Comparison of ENCODE assay signal across 11 cellular contexts in the genomic region with DNA sequence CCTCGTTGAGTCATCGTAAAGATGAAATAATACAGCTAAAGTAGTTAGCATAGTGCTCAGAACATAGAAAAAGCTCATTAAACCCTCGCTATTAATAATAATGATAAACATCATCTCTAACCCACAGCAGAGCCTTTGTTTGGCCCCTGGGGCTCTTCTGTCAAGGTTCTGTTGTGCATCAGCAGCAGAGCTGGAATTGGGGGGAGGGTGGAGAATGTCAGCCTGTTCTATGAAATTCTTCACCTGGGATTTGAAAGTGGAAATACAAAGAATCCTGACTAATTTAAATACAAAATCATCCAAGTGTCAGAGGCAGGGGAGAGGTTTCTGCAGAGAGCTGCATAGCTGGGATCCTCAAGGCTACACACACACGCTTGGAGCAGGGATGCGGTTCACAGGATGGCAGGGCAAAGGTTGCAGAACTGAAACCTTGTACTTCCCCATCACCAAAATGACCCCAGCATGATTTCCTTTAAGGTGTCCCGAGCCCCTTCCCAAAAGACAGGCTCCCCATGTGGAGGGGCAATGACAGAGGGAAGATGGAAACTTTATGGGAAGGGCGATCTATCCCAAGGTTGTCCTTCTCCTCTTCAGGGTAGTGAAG.
DNase-seq lines count a peak whose midpoint lies in the region; ATAC-seq and TF ChIP-seq lines count a peak whose summit lies in the region.
"Had no signal": no experiment of that assay in that cellular context is flagged by ENCODE, and none has a peak within 500 bp of the region (broad histone marks: within the 10 kb centered on the region; RNA-seq: fewer than 3 reads in every experiment).

No MANE protein-coding gene starts in this region.

- peak overlapping the region; percentile 58 for H3K27ac ChIP-seq in CD8-positive, alpha-beta T cell (ENCODE audit: low read depth, low read length)
- no peak overlapping the region for H3K27ac ChIP-seq in MM.1S (ENCODE audit: low read length)
- H3K27ac ChIP-seq in adrenal gland = no peak overlapping the region
- H3K27ac ChIP-seq: epithelial cell of prostate, KMS-11, SJCRH30 had no signal

- no peak overlapping the region for H2AFZ ChIP-seq in MM.1S (ENCODE audit: low read length)

- peaks cover 86% of the 10 kb centered on the region for H3K36me3 Mint-ChIP-seq in CD8-positive, alpha-beta T cell
- H3K36me3 Mint-ChIP-seq in activated B cell treated with CpG ODN at 0.5 μM for 24 hours (ENCODE audit: low read depth) (no peaks in the 10 kb centered on the region), naive B cell (no peaks in the 10 kb centered on the region)

- intact Hi-C loops in CD8-positive, alpha-beta T cell (cut with DNase I, micrococcal nuclease) = loop anchor here (5.0 to 10.0 kb wide), 2 partner anchors 35 to 292 kb away; no protein-coding TSS in a partner anchor
- intact Hi-C loops in activated B cell treated with CpG ODN at 0.5 μM for 24 hours (cut with micrococcal nuclease) = loop anchor here (1.0 to 2.0 kb wide), 3 partner anchors 8 to 39 kb away; no protein-coding TSS in a partner anchor
- intact Hi-C loops in adrenal gland (cut with DNase I) = no loop called here

- H3K79me2 ChIP-seq in MM.1S (ENCODE audit: low read length) = no peaks in the 10 kb centered on the region

- peak overlapping the region; percentile 86 for H3K4me3 Mint-ChIP-seq in CD8-positive, alpha-beta T cell
- H3K4me3 Mint-ChIP-seq in activated B cell treated with CpG ODN at 0.5 μM for 24 hours = peak overlapping the region; percentile 38
- H3K4me3 Mint-ChIP-seq in naive B cell = peak overlapping the region in 7 of 8 donors; percentile 26 to 76 (median 42)

- H3K4me1 ChIP-seq in BE2C = peaks cover 52% of the 10 kb centered on the region
- H3K4me1 ChIP-seq in CD8-positive, alpha-beta T cell (ENCODE audit: insufficient read depth, low read length) = peaks cover 95% of the 10 kb centered on the region
- peaks cover 6% of the 10 kb centered on the region for H3K4me1 ChIP-seq in MM.1S (ENCODE audit: low read length)
- peaks cover 0 to 13% of the 10 kb centered on the region in 2 donors for H3K4me1 ChIP-seq in adrenal gland (replicated peaks in 1 of 2)

- no peaks in the 10 kb centered on the region for H3K9me3 ChIP-seq in BE2C
- no peaks in the 10 kb centered on the region for H3K9me3 ChIP-seq in CD8-positive, alpha-beta T cell (ENCODE audit: low read length)
- no peaks in the 10 kb centered on the region for H3K9me3 ChIP-seq in MM.1S (replicated peaks; ENCODE audit: insufficient read depth, low read length)
- H3K9me3 ChIP-seq in adrenal gland (replicated peaks in 1 of 3) = no peaks in the 10 kb centered on the region
- H3K9me3 ChIP-seq: SJCRH30 had no signal

- no peaks in the 10 kb centered on the region for H3K9me2 ChIP-seq in MM.1S (replicated peaks; ENCODE audit: insufficient read depth, low read length)

- TF ChIP-seq CTCF in BE2C (IDR thresholded peaks at IDR 0.05; ENCODE audit: low read depth, low read length) (no peak), activated B cell treated with CpG ODN at 0.5 μM for 24 hours (IDR thresholded peaks at IDR 0.05) (no peak), MM.1S (IDR thresholded peaks at IDR 0.05; ENCODE audit: low read length) (no peak), adrenal gland (IDR thresholded peaks at IDR 0.05) (no peak)
- no peak for TF ChIP-seq CTCF in CD8-positive, alpha-beta T cell (IDR thresholded peaks at IDR 0.05)

- no peaks in the 10 kb centered on the region for H3K36me3 ChIP-seq in BE2C
- peaks cover 32% of the 10 kb centered on the region for H3K36me3 ChIP-seq in CD8-positive, alpha-beta T cell (ENCODE audit: insufficient read depth, low read length)
- H3K36me3 ChIP-seq in MM.1S (replicated peaks; ENCODE audit: insufficient read depth, low read length) = no peaks in the 10 kb centered on the region
- no peaks in the 10 kb centered on the region for H3K36me3 ChIP-seq in adrenal gland (replicated peaks in 1 of 2)

- no peaks in the 10 kb centered on the region for H3K27me3 Mint-ChIP-seq in CD8-positive, alpha-beta T cell (ENCODE audit: low read depth)
- H3K27me3 Mint-ChIP-seq in activated B cell treated with CpG ODN at 0.5 μM for 24 hours (no peaks in the 10 kb centered on the region), naive B cell (no peaks in the 10 kb centered on the region)

- POLR2A ChIA-PET in CD8-positive, alpha-beta T cell (lab: Charles Lee) = interaction anchor here (0.7 to 26.7 kb wide), 14 partner anchors 7 to 663 kb away, joined by 3 to 472 read pairs (median 12); no protein-coding TSS in a partner anchor
- POLR2A ChIA-PET in activated B cell treated with CpG ODN at 0.5 μM for 24 hours (lab: Charles Lee) = interaction anchor here (0.5 to 7.7 kb wide), 16 partner anchors 8 to 490 kb away, joined by 3 to 59 read pairs (median 4); no protein-coding TSS in a partner anchor

- H3K27me3 ChIP-seq in BE2C (no peaks in the 10 kb centered on the region), MM.1S (replicated peaks; ENCODE audit: insufficient read depth, low read length) (no peaks in the 10 kb centered on the region), adrenal gland (no peaks in the 10 kb centered on the region)
- no peaks in the 10 kb centered on the region for H3K27me3 ChIP-seq in CD8-positive, alpha-beta T cell (ENCODE audit: insufficient read depth, low read length)
- H3K27me3 ChIP-seq: SJCRH30 had no signal

- H3K4me2 ChIP-seq in MM.1S (ENCODE audit: low read depth, low read length) = no peak overlapping the region
- H3K4me2 ChIP-seq: KMS-11 had no signal

- TF ChIP-seq POLR2A in adrenal gland (IDR thresholded peaks at IDR 0.05) = no peak

- H3K4me3 ChIP-seq in BE2C (ENCODE audit: low read depth, low read length) (no peak overlapping the region), MM.1S (ENCODE audit: low read length) (no peak overlapping the region), adrenal gland (no peak overlapping the region)
- peak overlapping the region; percentile 36 for H3K4me3 ChIP-seq in CD8-positive, alpha-beta T cell (ENCODE audit: low read depth, low read length)
- H3K4me3 ChIP-seq: SJCRH30 had no signal

- no peaks in the 10 kb centered on the region for H3K9me3 Mint-ChIP-seq in CD8-positive, alpha-beta T cell
- H3K9me3 Mint-ChIP-seq in activated B cell treated with CpG ODN at 0.5 μM for 24 hours (no peaks in the 10 kb centered on the region), naive B cell (no peaks in the 10 kb centered on the region)

- no peaks in the 10 kb centered on the region for H3F3A ChIP-seq in MM.1S (ENCODE audit: insufficient read depth, low read length)

- WGBS in adrenal gland, 4 donors = 63 to 75% (median 68%) methylated on average over 7 of the region's 7 CpGs

- peaks cover 87% of the 10 kb centered on the region for H3K4me1 Mint-ChIP-seq in CD8-positive, alpha-beta T cell (ENCODE audit: low read depth)
- peaks cover 89% of the 10 kb centered on the region for H3K4me1 Mint-ChIP-seq in activated B cell treated with CpG ODN at 0.5 μM for 24 hours
- peaks cover 64 to 76% (median 73%) of the 10 kb centered on the region in 3 donors for H3K4me1 Mint-ChIP-seq in naive B cell

- no peaks in the 10 kb centered on the region for H4K20me1 ChIP-seq in MM.1S (ENCODE audit: insufficient read depth, low read length)

- no peak for ATAC-seq in CD8-positive, alpha-beta T cell
- peak; percentile 57 for ATAC-seq in activated B cell treated with CpG ODN at 0.5 μM for 24 hours (ENCODE audit: low read depth)
- peak; percentile 77 to 80 for ATAC-seq in naive B cell (ENCODE audit: low read depth in 2 of 2)

- peak overlapping the region; percentile 99 for H3K27ac Mint-ChIP-seq in CD8-positive, alpha-beta T cell
- peak overlapping the region; percentile 80 for H3K27ac Mint-ChIP-seq in activated B cell treated with CpG ODN at 0.5 μM for 24 hours
- peak overlapping the region in 2 of 6 donors; percentile 62 to 83 for H3K27ac Mint-ChIP-seq in naive B cell

- DNase-seq in BE2C (peak; percentile 77), activated B cell treated with CpG ODN at 0.5 μM for 24 hours (no peak), naive B cell (no peak), NCI-H1105 (lab: John Stamatoyannopoulos, UW) (no peak), MM.1S (no peak), adrenal gland (no peak), SKM-1 (lab: John Stamatoyannopoulos, UW; ENCODE audit: unreplicated experiment) (no peak)
- DNase-seq in CD8-positive, alpha-beta T cell = no peak
- DNase-seq: SJCRH30 had no signal

- CTCF ChIA-PET in CD8-positive, alpha-beta T cell (lab: Charles Lee) = interaction anchor here (0.6 to 7.2 kb wide), 13 partner anchors 9 to 876 kb away, joined by 3 to 47 read pairs (median 3); no protein-coding TSS in a partner anchor
- CTCF ChIA-PET in activated B cell treated with CpG ODN at 0.5 μM for 24 hours (lab: Charles Lee) = interaction anchor here (1.1 to 2.8 kb wide), 4 partner anchors 21 to 53 kb away, joined by 3 to 9 read pairs (median 4); no protein-coding TSS in a partner anchor

- H3K9ac ChIP-seq in MM.1S (ENCODE audit: low read length) = no peak overlapping the region
- H3K9ac ChIP-seq: KMS-11 had no signal

Comparison
In these comparisons a context has a peak if more than half of its experiments do, and no peak if none do; other contexts are left out.
1. intact Hi-C loops: an anchor here in CD8-positive, alpha-beta T cell (5.0 to 10.0 kb wide) and activated B cell treated with CpG ODN at 0.5 μM for 24 hours (1.0 to 2.0 kb wide); none called in adrenal gland.